ENCODE assay signal across 25 cellular contexts in the genomic region with DNA sequence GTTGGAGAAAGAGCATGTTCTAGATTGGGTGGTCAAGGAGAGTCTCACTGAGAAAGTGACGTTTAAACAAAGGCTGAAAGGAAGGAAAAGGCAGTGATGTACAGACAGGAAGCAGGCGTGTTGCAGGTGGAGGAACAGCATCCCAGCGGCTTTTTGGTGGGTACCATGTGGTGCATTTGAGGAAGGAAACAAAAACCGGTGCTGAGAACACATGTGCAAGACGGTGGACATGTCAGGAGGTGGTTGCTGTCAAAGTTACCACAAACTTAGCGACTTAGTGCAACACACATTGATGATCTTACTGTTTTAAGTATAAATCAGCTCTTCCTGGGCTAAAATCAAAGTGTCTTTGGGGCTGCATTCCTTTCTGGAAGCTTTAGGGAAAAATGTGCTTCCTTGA.
A peak's percentile ranks its signal among the peaks of the same experiment; 100 is the strongest.
DNase-seq lines count a peak whose midpoint lies in the region; ATAC-seq lines count a peak whose summit lies in the region.
"Had no signal": no experiment of that assay in that cellular context is flagged by ENCODE, and none has a peak within 500 bp of the region (broad histone marks: within the 10 kb centered on the region; RNA-seq: fewer than 3 reads in every experiment).

No MANE protein-coding gene starts in this region.

- H3K4me3 Mint-ChIP-seq in immature natural killer cell: peak overlapping the region in 2 of 5 donors; percentile 12 to 41
- H3K4me3 Mint-ChIP-seq: CD14-positive monocyte had no signal

- peak overlapping the region in 7 of 11 experiments; percentile 36 to 75 (median 64); a peak in 13 of 22 replicates for H3K9ac ChIP-seq in BLaER1 treated with 17β-estradiol and CSF1 and Interleukin-3, amounts not matched to agents 10 nM and 100 nM

- H3K36me3 ChIP-seq in BLaER1 treated with 17β-estradiol and CSF1 and Interleukin-3, amounts not matched to agents 10 nM and 100 nM: no peaks in the 10 kb centered on the region
- H3K36me3 ChIP-seq: SJSA1 had no signal

- DNase-seq in KBM-7: peak; percentile 1
- DNase-seq in UCSD-AML1 (lab: John Stamatoyannopoulos, UW; ENCODE audit: unreplicated experiment): peak; percentile 73
- peak; percentile 19 to 34 (median 22) for DNase-seq in immature natural killer cell
- no peak for DNase-seq in GF-D8 (lab: John Stamatoyannopoulos, UW)
- DNase-seq: Calu3, DMS79 treated with DMSO at 0.1 percent for 48 hours, GOT3, HCEC 1CT, Karpas-422, MV-4-11, NCI-H1105, NCI-H1436 treated with DMSO at 0.1 percent for 48 hours, NCI-H187 treated with DMSO at 0.1 percent for 48 hours, NCI-H2171 treated with DMSO at 0.1 percent for 48 hours, NCI-H524, NCI-H748 treated with DMSO at 0.1 percent for 48 hours, PC-3, Right ventricle myocardium superior, RPMI8226 had no signal

- peaks cover 13 to 28% of the 10 kb centered on the region in 2 donors for H3K4me1 Mint-ChIP-seq in immature natural killer cell

- no peaks in the 10 kb centered on the region for H3K27me3 ChIP-seq in BLaER1 treated with 17β-estradiol and CSF1 and Interleukin-3, amounts not matched to agents 10 nM and 100 nM
- H3K27me3 ChIP-seq: SJSA1 had no signal

- no peak overlapping the region for H3K27ac Mint-ChIP-seq in immature natural killer cell
- H3K27ac Mint-ChIP-seq: CD14-positive monocyte had no signal

- H3K4me1 ChIP-seq in BLaER1 treated with 17β-estradiol and CSF1 and Interleukin-3, amounts not matched to agents 10 nM and 100 nM: peaks cover 22 to 46% (median 41%) of the 10 kb centered on the region in 10 experiments
- H3K4me1 ChIP-seq: A549, SJSA1 had no signal

- H3K27ac ChIP-seq in BLaER1 treated with 17β-estradiol and CSF1 and Interleukin-3, amounts not matched to agents 10 nM and 100 nM: peak overlapping the region in 8 of 11 experiments; percentile 46 to 90 (median 81); a peak in 17 of 22 replicates
- H3K27ac ChIP-seq: A549, SJSA1 had no signal

- ATAC-seq in GM21390 (IDR thresholded peaks at IDR 0.05; ENCODE audit: unreplicated experiment): no peak
- ATAC-seq in HG03571 (IDR thresholded peaks at IDR 0.05; ENCODE audit: unreplicated experiment): no peak
- ATAC-seq: A549, PC-3 had no signal

- 0 out of 20 replicates have a peak overlapping the region, but pooled peaks of 1 of the 10 experiments have one; percentile 4 for H3K4me3 ChIP-seq in BLaER1 treated with 17β-estradiol and CSF1 and Interleukin-3, amounts not matched to agents 10 nM and 100 nM
- H3K4me3 ChIP-seq: A549, SJSA1 had no signal

- peaks cover 1 to 11% (median 5%) of the 10 kb centered on the region in 3 donors for H3K27me3 Mint-ChIP-seq in immature natural killer cell (ENCODE audit: low read depth in 3 of 3)

- H3K9me3 ChIP-seq in BLaER1 treated with 17β-estradiol and CSF1 and Interleukin-3, amounts not matched to agents 10 nM and 100 nM (replicated peaks in 1 of 11): peaks cover 0 to 10% (median 3%) of the 10 kb centered on the region in 11 experiments; a peak in 5 of 22 replicates
- H3K9me3 ChIP-seq: A549, SJSA1 had no signal

- no peaks in the 10 kb centered on the region for H3K36me3 Mint-ChIP-seq in immature natural killer cell
- H3K36me3 Mint-ChIP-seq: CD14-positive monocyte had no signal

- H3K4me2 ChIP-seq in BLaER1 treated with 17β-estradiol and CSF1 and Interleukin-3, amounts not matched to agents 10 nM and 100 nM: peak overlapping the region; percentile 24 to 91 (median 78); a peak in 21 of 22 replicates
- H3K4me2 ChIP-seq: A549 had no signal

- peaks cover 1 to 12% (median 6%) of the 10 kb centered on the region in 6 donors for H3K9me3 Mint-ChIP-seq in immature natural killer cell

- in situ Hi-C loops in KBM-7 (cut with MboI; ENCODE audit: low pct_unique_long_range_greater_than_20kb, low sequenced_read_pairs): no loop called here

- no peaks in the 10 kb centered on the region for H4K20me1 ChIP-seq in BLaER1 treated with 17β-estradiol and CSF1 and Interleukin-3, amounts not matched to agents 10 nM and 100 nM
